Comparison of ENCODE assay signal across 22 cellular contexts in the genomic region with DNA sequence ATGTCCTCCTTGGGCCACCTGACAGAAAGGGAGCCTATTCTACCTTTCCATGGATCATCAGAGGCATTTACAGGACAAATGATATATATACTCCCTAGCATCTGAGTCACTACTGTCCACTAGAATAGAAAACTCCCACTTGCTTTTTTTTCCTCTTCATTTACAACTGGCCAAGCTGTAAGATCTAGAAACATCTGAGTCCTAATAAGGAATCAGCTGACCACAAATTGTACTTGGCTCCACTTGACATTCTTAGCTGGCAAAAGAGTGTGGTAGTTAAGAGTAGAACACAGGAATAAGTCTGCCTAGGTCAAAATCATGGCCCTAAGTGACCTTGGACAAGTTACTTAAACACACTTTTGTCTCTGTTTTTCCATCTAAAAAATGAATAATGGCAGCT. TPM values are rescaled to one million over a fixed set of nuclear protein-coding genes. Genes with fewer than 3 reads are reported as not detected.
DNase-seq lines count a peak whose midpoint lies in the region; ATAC-seq and TF ChIP-seq lines count a peak whose summit lies in the region.
"Had no signal": no experiment of that assay in that cellular context is flagged by ENCODE, and none has a peak within 500 bp of the region (broad histone marks: within the 10 kb centered on the region; RNA-seq: fewer than 3 reads in every experiment).

No MANE protein-coding gene starts in this region.

- peaks cover 0 to 39% (median 0%) of the 10 kb centered on the region in 3 donors for H3K36me3 Mint-ChIP-seq in naive thymus-derived CD8-positive, alpha-beta T cell
- H3K36me3 Mint-ChIP-seq: natural killer cell treated with Interleukin-12 subunit alpha and Interleukin-12 subunit beta and Interleukin-15 and Interleukin-18, amount 100 ng/mL, for 72 hours had no signal

- H3K27ac ChIP-seq in left lung (peak overlapping the region; percentile 42 to 69), thyroid gland (peak overlapping the region; percentile 45 to 82 (median 52))
- H3K27ac ChIP-seq: HL-60, SJCRH30 had no signal

- intact Hi-C loops in left lung (cut with DNase I) (no loop called here), thyroid gland (cut with DNase I) (no loop called here)

- H3K27me3 ChIP-seq in left lung: no peaks in the 10 kb centered on the region
- no peaks in the 10 kb centered on the region for H3K27me3 ChIP-seq in thyroid gland
- H3K27me3 ChIP-seq in H7 (ENCODE audit: control insufficient read depth, insufficient read depth, low read length): no peaks in the 10 kb centered on the region
- H3K27me3 ChIP-seq: SJCRH30 had no signal

- H3K27me3 Mint-ChIP-seq in naive thymus-derived CD8-positive, alpha-beta T cell: no peaks in the 10 kb centered on the region
- H3K27me3 Mint-ChIP-seq: natural killer cell treated with Interleukin-12 subunit alpha and Interleukin-12 subunit beta and Interleukin-15 and Interleukin-18, amount 100 ng/mL, for 72 hours; T-cell had no signal

- H3K9me3 ChIP-seq in left lung (no peaks in the 10 kb centered on the region), thyroid gland (no peaks in the 10 kb centered on the region)
- H3K9me3 ChIP-seq: SJCRH30 had no signal

- no peak for TF ChIP-seq CTCF in left lung (IDR thresholded peaks at IDR 0.05)
- TF ChIP-seq CTCF in thyroid gland (IDR thresholded peaks at IDR 0.05): no peak

- no peak overlapping the region for H3K4me3 ChIP-seq in left lung
- no peak overlapping the region for H3K4me3 ChIP-seq in thyroid gland (replicated peaks in 1 of 3)
- H3K4me3 ChIP-seq in H7 (ENCODE audit: insufficient read depth, low read depth, low read length): no peak overlapping the region
- H3K4me3 ChIP-seq: SJCRH30 had no signal

- H3K27ac Mint-ChIP-seq in naive thymus-derived CD8-positive, alpha-beta T cell: peak overlapping the region in 4 of 10 donors; percentile 32 to 73 (median 60)
- H3K27ac Mint-ChIP-seq: natural killer cell treated with Interleukin-12 subunit alpha and Interleukin-12 subunit beta and Interleukin-15 and Interleukin-18, amount 100 ng/mL, for 72 hours; T-cell had no signal

- H3K36me3 ChIP-seq in left lung: peaks cover 0 to 33% of the 10 kb centered on the region in 2 donors
- H3K36me3 ChIP-seq in thyroid gland: peaks cover 11 to 19% of the 10 kb centered on the region in 2 donors
- H3K36me3 ChIP-seq in H7 (replicated peaks; ENCODE audit: control insufficient read depth, insufficient read depth, low read length): peaks cover 6% of the 10 kb centered on the region

- H3K4me1 ChIP-seq in left lung: peaks cover 12 to 41% of the 10 kb centered on the region in 2 donors
- H3K4me1 ChIP-seq in thyroid gland: peaks cover 17 to 56% of the 10 kb centered on the region in 2 donors
- H3K4me1 ChIP-seq: SJCRH30 had no signal

- POLR2A ChIA-PET in naive thymus-derived CD8-positive, alpha-beta T cell (lab: Charles Lee): interaction anchor here (0.6 to 1.2 kb wide), 4 partner anchors 10 to 853 kb away, joined by 3 to 4 read pairs (median 3); partner anchors contain the start of gene ARMC5

- no peak overlapping the region for H3K4me3 Mint-ChIP-seq in naive thymus-derived CD8-positive, alpha-beta T cell
- H3K4me3 Mint-ChIP-seq: activated T-cell treated with anti-CD3 and anti-CD28 coated beads, Interleukin-2, amount 50 U/mL, for 4 hours; natural killer cell treated with Interleukin-12 subunit alpha and Interleukin-12 subunit beta and Interleukin-15 and Interleukin-18, amount 100 ng/mL, for 72 hours; T-cell had no signal

- DNase-seq in GM04504 (ENCODE audit: low read depth): peak; percentile 28
- DNase-seq in astrocyte of the hippocampus (ENCODE audit: low read depth, low spot score): peak; percentile 72
- no peak for DNase-seq in left lung
- DNase-seq in thyroid gland: no peak
- no peak for DNase-seq in naive thymus-derived CD8-positive, alpha-beta T cell
- no peak for DNase-seq in LoVo (ENCODE audit: low spot score)
- no peak for DNase-seq in H7
- DNase-seq: activated CD8-positive, alpha-beta memory T cell treated with anti-CD3 and anti-CD28 coated beads for 24 hours; activated naive CD4-positive, alpha-beta T cell; activated T-cell treated with anti-CD3 and anti-CD28 coated beads, Interleukin-2, amount 50 U/mL, for 4 hours; AML-193; central memory CD4-positive, alpha-beta T cell; NCI-H2081 treated with DMSO at 0.1 percent for 48 hours; NCI-H524; SJCRH30; T-cell had no signal

- H3K9me3 Mint-ChIP-seq in naive thymus-derived CD8-positive, alpha-beta T cell: no peaks in the 10 kb centered on the region
- H3K9me3 Mint-ChIP-seq: activated T-cell treated with anti-CD3 and anti-CD28 coated beads, Interleukin-2, amount 50 U/mL, for 4 hours; natural killer cell treated with Interleukin-12 subunit alpha and Interleukin-12 subunit beta and Interleukin-15 and Interleukin-18, amount 100 ng/mL, for 72 hours; T-cell had no signal

- peak; percentile 79 for ATAC-seq in left lung
- no peak for ATAC-seq in naive thymus-derived CD8-positive, alpha-beta T cell
- ATAC-seq: activated T-cell treated with anti-CD3 and anti-CD28 coated beads, Interleukin-2, amount 50 U/mL, for 4 hours; natural killer cell treated with Interleukin-12 subunit alpha and Interleukin-12 subunit beta and Interleukin-15 and Interleukin-18, amount 100 ng/mL, for 72 hours; Panc1; T-cell had no signal

- no peak for TF ChIP-seq POLR2A in thyroid gland (IDR thresholded peaks at IDR 0.05)

- peaks cover 20 to 58% (median 42%) of the 10 kb centered on the region in 4 donors for H3K4me1 Mint-ChIP-seq in naive thymus-derived CD8-positive, alpha-beta T cell

RNA-seq across cellular contexts. Expression of gene RUSF1, which starts 5.2 kb away (rescaled TPM):
- total RNA-seq in left lung: 10 to 100 TPM; 58.2 to 67.4 TPM
- total RNA-seq in thyroid gland: 100 to 1,000 TPM in 3 of 4 donors, 10 to 100 TPM in 1; 77.8 to 136 (median 129) TPM
- total RNA-seq in naive thymus-derived CD8-positive, alpha-beta T cell: 100 to 1,000 TPM; 108 to 110 TPM
- polyA plus RNA-seq in naive thymus-derived CD8-positive, alpha-beta T cell: 10 to 100 TPM; 15.3 to 28.6 (median 22.3) TPM
- 44.7 and 66.9 TPM in 2 replicates for total RNA-seq in H7 (2014; rRNA removed; shearing (Covaris generic))

RNA-seq across cellular contexts. Expression of gene SLC5A2, which starts 20.1 kb away (rescaled TPM):
- total RNA-seq in left lung: 1 to 10 TPM in 1 of 2 donors, under 1 TPM in 1; 0.92 to 1.4 TPM
- total RNA-seq in thyroid gland: under 1 TPM in 1 of 4 donors, not detected in 3; 0.33 TPM
- total RNA-seq in naive thymus-derived CD8-positive, alpha-beta T cell: 1 to 10 TPM; 3.5 to 4.7 TPM
- 1 to 10 TPM; 2.3 to 2.5 (median 2.5) TPM for polyA plus RNA-seq in naive thymus-derived CD8-positive, alpha-beta T cell
- 0.26 and 0.45 TPM in 2 replicates for total RNA-seq in H7 (2014; rRNA removed; shearing (Covaris generic))
- total RNA-seq: activated T-cell treated with anti-CD3 and anti-CD28 coated beads, Interleukin-2, amount 50 U/mL, for 4 hours; mesenteric fat pad; natural killer cell treated with Interleukin-12 subunit alpha and Interleukin-12 subunit beta and Interleukin-15 and Interleukin-18, amount 100 ng/mL, for 72 hours had no signal

RNA-seq across cellular contexts. Expression of gene AHSP, which starts 24.7 kb away (rescaled TPM):
- total RNA-seq in left lung (not detected), thyroid gland (not detected)
- not detected for total RNA-seq in naive thymus-derived CD8-positive, alpha-beta T cell
- not detected for polyA plus RNA-seq in naive thymus-derived CD8-positive, alpha-beta T cell
- 0.62 and 3.3 TPM in 2 replicates for total RNA-seq in H7 (2014; rRNA removed; shearing (Covaris generic))
- total RNA-seq: activated T-cell treated with anti-CD3 and anti-CD28 coated beads, Interleukin-2, amount 50 U/mL, for 4 hours; kidney epithelial cell; M059J; mesenteric fat pad; natural killer cell treated with Interleukin-12 subunit alpha and Interleukin-12 subunit beta and Interleukin-15 and Interleukin-18, amount 100 ng/mL, for 72 hours; SJCRH30; T-cell had no signal

RNA-seq across cellular contexts. Expression of gene TGFB1I1, which starts 31.0 kb away (rescaled TPM):
- total RNA-seq in left lung (10 to 100 TPM; 49.3 to 70.3 TPM), thyroid gland (10 to 100 TPM; 11.0 to 23.5 (median 20.0) TPM)
- under 1 TPM; 0.58 to 0.68 TPM for total RNA-seq in naive thymus-derived CD8-positive, alpha-beta T cell
- polyA plus RNA-seq in naive thymus-derived CD8-positive, alpha-beta T cell: under 1 TPM; 0.08 to 0.22 (median 0.20) TPM
- 3.0 and 3.1 TPM in 2 replicates for total RNA-seq in H7 (2014; rRNA removed; shearing (Covaris generic))

RNA-seq across cellular contexts. Expression of gene ARMC5, which starts 43.7 kb away (rescaled TPM):
- total RNA-seq in left lung (10 to 100 TPM in 1 of 2 donors, 1 to 10 TPM in 1; 8.5 to 10.1 TPM), thyroid gland (10 to 100 TPM; 13.2 to 18.0 (median 15.3) TPM)
- 10 to 100 TPM; 11.1 to 12.0 TPM for total RNA-seq in naive thymus-derived CD8-positive, alpha-beta T cell
- polyA plus RNA-seq in naive thymus-derived CD8-positive, alpha-beta T cell: 1 to 10 TPM; 6.2 to 9.8 (median 8.0) TPM
- 8.0 and 11.6 TPM in 2 replicates for total RNA-seq in H7 (2014; rRNA removed; shearing (Covaris generic))

Comparison
In these comparisons a context has a peak if more than half of its experiments do, and no peak if none do; other contexts are left out.
1. DNase-seq: peak in GM04504 (single experiment) and astrocyte of the hippocampus (single experiment); none in left lung (0 of 2), thyroid gland (0 of 2), naive thymus-derived CD8-positive, alpha-beta T cell (0 of 10), LoVo (single experiment) and H7 (single experiment).